Comparison of ENCODE assay signal across 12 cellular contexts in the genomic region with DNA sequence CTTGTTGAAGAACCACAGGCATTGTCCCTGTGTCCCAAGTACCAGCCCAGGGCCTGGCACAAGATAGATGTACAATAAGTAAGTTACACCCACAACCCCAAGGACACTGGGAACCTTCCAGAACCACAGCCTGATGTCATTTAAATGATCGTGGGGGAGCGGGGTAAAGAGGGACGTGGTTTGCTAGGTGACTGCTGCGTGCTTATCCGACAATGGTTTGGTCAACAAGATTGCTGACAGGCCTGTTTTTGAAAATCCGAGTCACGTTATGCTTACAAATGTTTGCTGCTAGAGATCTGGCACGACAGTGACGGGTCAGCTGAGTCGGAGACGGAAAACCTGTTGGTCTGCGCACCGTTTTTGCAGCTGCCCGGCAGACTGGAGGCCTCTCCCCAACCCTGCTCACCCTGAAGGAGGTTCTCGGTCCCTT. TPM values are rescaled to one million over a fixed set of nuclear protein-coding genes. Genes with fewer than 3 reads are reported as not detected.
DNase-seq lines count a peak whose midpoint lies in the region; ATAC-seq, FAIRE-seq and TF ChIP-seq lines count a peak whose summit lies in the region.
"Had no signal": no experiment of that assay in that cellular context is flagged by ENCODE, and none has a peak within 500 bp of the region (broad histone marks: within the 10 kb centered on the region; RNA-seq: fewer than 3 reads in every experiment).

No MANE protein-coding gene starts in this region.

- ATAC-seq in GM21423 (IDR thresholded peaks at IDR 0.05; ENCODE audit: unreplicated experiment) (no peak), right cardiac atrium (no peak)

- H3K4me1 Mint-ChIP-seq in activated T-cell treated with anti-CD3 and anti-CD28 coated beads, Interleukin-2, amount 50 U/mL, for 24 hours (ENCODE audit: low read depth): peaks cover 82% of the 10 kb centered on the region
- peaks cover 73% of the 10 kb centered on the region for H3K4me1 Mint-ChIP-seq in activated naive CD8-positive, alpha-beta T cell (ENCODE audit: low read depth)

- 94% methylated on average over 15 of the region's 15 CpGs for WGBS in mesodermal cell (ENCODE audit: insufficient coverage in 2 of 2), 2 experiments
- 71 to 77% methylated on average over 15 of the region's 15 CpGs for WGBS in tibial nerve, 2 donors
- 87% methylated on average over 15 of the region's 15 CpGs for WGBS in right cardiac atrium

- peak overlapping the region; percentile 95 for H3K27ac Mint-ChIP-seq in activated T-cell treated with anti-CD3 and anti-CD28 coated beads, Interleukin-2, amount 50 U/mL, for 24 hours
- peak overlapping the region; percentile 96 for H3K27ac Mint-ChIP-seq in activated naive CD8-positive, alpha-beta T cell

- no peaks in the 10 kb centered on the region for H3K27me3 Mint-ChIP-seq in activated T-cell treated with anti-CD3 and anti-CD28 coated beads, Interleukin-2, amount 50 U/mL, for 24 hours
- no peaks in the 10 kb centered on the region for H3K27me3 Mint-ChIP-seq in activated naive CD8-positive, alpha-beta T cell

- peaks cover 30% of the 10 kb centered on the region for H3K4me1 ChIP-seq in mesodermal cell (ENCODE audit: control insufficient read depth, insufficient read depth, low read length, poor library complexity, severe bottlenecking)
- H3K4me1 ChIP-seq in tibial nerve: peaks cover 0 to 49% (median 43%) of the 10 kb centered on the region in 4 donors
- H3K4me1 ChIP-seq in right cardiac atrium (ENCODE audit: control insufficient read depth, insufficient read depth, low read length): no peaks in the 10 kb centered on the region
- H3K4me1 ChIP-seq: vagina had no signal

- no peak for TF ChIP-seq POLR2A in tibial nerve (IDR thresholded peaks at IDR 0.05)

- H3K36me3 ChIP-seq in mesodermal cell (ENCODE audit: control insufficient read depth, insufficient read depth, low read length) (peaks cover 60% of the 10 kb centered on the region), tibial nerve (peaks cover 0 to 4% (median 0%) of the 10 kb centered on the region in 3 donors)
- H3K36me3 ChIP-seq: vagina had no signal

- H3K9me3 ChIP-seq in mesodermal cell (ENCODE audit: control insufficient read depth, low read length): no peaks in the 10 kb centered on the region
- no peaks in the 10 kb centered on the region for H3K9me3 ChIP-seq in tibial nerve
- H3K9me3 ChIP-seq in right cardiac atrium (ENCODE audit: control insufficient read depth, low read length): no peaks in the 10 kb centered on the region
- H3K9me3 ChIP-seq: vagina had no signal

- peaks cover 72% of the 10 kb centered on the region for H3K36me3 Mint-ChIP-seq in activated T-cell treated with anti-CD3 and anti-CD28 coated beads, Interleukin-2, amount 50 U/mL, for 24 hours (ENCODE audit: low read depth)
- peaks cover 24% of the 10 kb centered on the region for H3K36me3 Mint-ChIP-seq in activated naive CD8-positive, alpha-beta T cell

- H3K27me3 ChIP-seq in tibial nerve: no peaks in the 10 kb centered on the region
- H3K27me3 ChIP-seq in right cardiac atrium (ENCODE audit: control insufficient read depth, insufficient read depth): no peaks in the 10 kb centered on the region
- H3K27me3 ChIP-seq: vagina had no signal

- no peaks in the 10 kb centered on the region for H3K9me3 Mint-ChIP-seq in activated T-cell treated with anti-CD3 and anti-CD28 coated beads, Interleukin-2, amount 50 U/mL, for 24 hours
- no peaks in the 10 kb centered on the region for H3K9me3 Mint-ChIP-seq in activated naive CD8-positive, alpha-beta T cell (ENCODE audit: low read depth)

- no peak for TF ChIP-seq EP300 in tibial nerve (IDR thresholded peaks at IDR 0.05)

- intact Hi-C loops in right cardiac atrium (cut with DNase I): no loop called here

- DNase-seq in activated T-cell treated with anti-CD3 and anti-CD28 coated beads, Interleukin-2, amount 50 U/mL, for 24 hours: no peak
- DNase-seq in activated T-cell treated with anti-CD3 and anti-CD28 coated beads for 4 hours (no peak), tibial nerve (ENCODE audit: low spot score in 2 of 2) (no peak), HTR-8/SVneo (ENCODE audit: insufficient read length, low spot score) (no peak), right cardiac atrium (no peak)
- DNase-seq: cerebellar nuclear complex, NCI-H2081, SHP77 treated with DMSO at 0.1 percent for 48 hours had no signal

- H3K4me3 ChIP-seq in mesodermal cell (ENCODE audit: extremely low read depth, insufficient read depth, low read length, poor library complexity, severe bottlenecking): no peak overlapping the region
- peak overlapping the region in 1 of 4 donors; percentile 29 for H3K4me3 ChIP-seq in tibial nerve
- no peak overlapping the region for H3K4me3 ChIP-seq in right cardiac atrium (ENCODE audit: low read length)
- H3K4me3 ChIP-seq: vagina had no signal

- peak overlapping the region; percentile 76 for H3K4me3 Mint-ChIP-seq in activated T-cell treated with anti-CD3 and anti-CD28 coated beads, Interleukin-2, amount 50 U/mL, for 24 hours
- peak overlapping the region; percentile 82 for H3K4me3 Mint-ChIP-seq in activated naive CD8-positive, alpha-beta T cell

- no peak for TF ChIP-seq CTCF in tibial nerve (IDR thresholded peaks at IDR 0.05)

- no peak for FAIRE-seq in HTR-8/SVneo (lab: Jason Lieb, UNC)

- peak overlapping the region; percentile 10 for H3K27ac ChIP-seq in mesodermal cell (ENCODE audit: low read depth, low read length, severe bottlenecking)
- peak overlapping the region in 3 of 4 donors; percentile 54 to 86 (median 57) for H3K27ac ChIP-seq in tibial nerve
- no peak overlapping the region for H3K27ac ChIP-seq in right cardiac atrium (ENCODE audit: low read length)
- H3K27ac ChIP-seq: vagina had no signal

RNA-seq across cellular contexts. Expression of gene COTL1, which starts 22.8 kb away (rescaled TPM):
- polyA plus RNA-seq in mesodermal cell (2013, experiment 1 of 2): 247 TPM
- 194 TPM for polyA plus RNA-seq in mesodermal cell (2013, experiment 2 of 2)
- 10 to 100 TPM; 29.9 to 84.9 (median 52.6) TPM for total RNA-seq in tibial nerve
- 10 to 100 TPM; 12.7 to 26.9 (median 23.5) TPM for total RNA-seq in right cardiac atrium
- polyA plus RNA-seq in right cardiac atrium: 11.6 TPM

RNA-seq across cellular contexts. Expression of gene KLHL36, which starts 53.2 kb away (rescaled TPM):
- 20.6 TPM for polyA plus RNA-seq in mesodermal cell (2013, experiment 1 of 2)
- 17.8 TPM for polyA plus RNA-seq in mesodermal cell (2013, experiment 2 of 2)
- total RNA-seq in tibial nerve: 10 to 100 TPM; 60.1 to 75.3 (median 66.0) TPM
- total RNA-seq in right cardiac atrium: 10 to 100 TPM; 37.4 to 47.2 (median 41.1) TPM
- polyA plus RNA-seq in right cardiac atrium: 17.2 TPM
